ENCODE assay signal across 8 cellular contexts in genomic region chr16:73058616-73059409, GRCh38. TPM values are rescaled to one million over a fixed set of nuclear protein-coding genes. Genes with fewer than 3 reads are reported as not detected.
DNase-seq lines count a peak whose midpoint lies in the region; ATAC-seq, FAIRE-seq and TF ChIP-seq lines count a peak whose summit lies in the region.

No MANE protein-coding gene starts in this region.

- H3K27me3 ChIP-seq in duodenal mucosa (ENCODE audit: control insufficient read depth in 1 of 2, insufficient read depth in 2 of 2, low read length in 2 of 2), result peaks cover 21 to 32% of the 10 kb centered on the region in 2 donors

- H3K4me1 Mint-ChIP-seq in mesothelial cell of epicardium, result peaks cover 37% of the 10 kb centered on the region

- DNase-seq in COR-L47 (lab: John Stamatoyannopoulos, UW), result peak; percentile 56
- peak; percentile 48 for DNase-seq in GM19239 (ENCODE audit: insufficient read length, low spot score)
- DNase-seq in RKO (ENCODE audit: low spot score), result peak; percentile 40
- DNase-seq in mesothelial cell of epicardium (ENCODE audit: low spot score in 2 of 2, unreplicated experiment in 2 of 2), result no peak
- DNase-seq in stimulated activated CD4-positive, alpha-beta T cell treated with anti-CD3 and anti-CD28 coated beads, Interleukin-2, amount 100 ng/mL, for 48 hours, result no peak

- FAIRE-seq in GM19239 (lab: Jason Lieb, UNC), result no peak

- peak overlapping the region in 1 of 2 donors; percentile 15 for H3K9ac ChIP-seq in duodenal mucosa (ENCODE audit: low read depth in 1 of 2, low read length in 2 of 2)

- peak overlapping the region; percentile 62 for H3K27ac ChIP-seq in duodenal mucosa (ENCODE audit: low read depth, low read length)
- H3K27ac ChIP-seq in urinary bladder (ENCODE audit: low read depth), result peak overlapping the region; percentile 98

- peak; percentile 12 for ATAC-seq in HG03442 (IDR thresholded peaks at IDR 0.05; ENCODE audit: unreplicated experiment)

- peaks cover 34% of the 10 kb centered on the region for H3K27me3 Mint-ChIP-seq in mesothelial cell of epicardium (ENCODE audit: low read depth)

- no peaks in the 10 kb centered on the region for H3K9me3 Mint-ChIP-seq in mesothelial cell of epicardium

- H3K4me3 Mint-ChIP-seq in mesothelial cell of epicardium, result peak overlapping the region; percentile 91

- H3K4me1 ChIP-seq in duodenal mucosa (ENCODE audit: control insufficient read depth in 1 of 2, insufficient read depth in 2 of 2, low read length in 2 of 2) (peaks cover 28 to 29% of the 10 kb centered on the region in 2 donors), urinary bladder (ENCODE audit: insufficient read depth) (no peaks in the 10 kb centered on the region)

- H3K36me3 Mint-ChIP-seq in mesothelial cell of epicardium, result no peaks in the 10 kb centered on the region

- no peaks in the 10 kb centered on the region for H3K9me3 ChIP-seq in duodenal mucosa (ENCODE audit: control insufficient read depth in 1 of 2, low read length in 2 of 2)

- no peaks in the 10 kb centered on the region for H3K36me3 ChIP-seq in duodenal mucosa (ENCODE audit: control insufficient read depth in 1 of 2, insufficient read depth in 2 of 2, low read length in 2 of 2)
- no peaks in the 10 kb centered on the region for H3K36me3 ChIP-seq in urinary bladder (ENCODE audit: insufficient read depth)

- under 1% methylated on average over 72 of the region's 72 CpGs for WGBS in urinary bladder

- H3K4me3 ChIP-seq in duodenal mucosa (ENCODE audit: low read depth in 1 of 2, low read length in 2 of 2), result peak overlapping the region; percentile 67 to 72
- H3K4me3 ChIP-seq in urinary bladder (ENCODE audit: low read depth, low read length), result peak overlapping the region; percentile 99

- TF ChIP-seq CTCF in mesothelial cell of epicardium (IDR thresholded peaks at IDR 0.05; ENCODE audit: unreplicated experiment), result no peak

- peak overlapping the region; percentile 95 for H3K27ac Mint-ChIP-seq in mesothelial cell of epicardium

RNA-seq across cellular contexts. Expression of gene ZFHX3, which starts 10.9 kb away (rescaled TPM):
- total RNA-seq in mesothelial cell of epicardium (63.8 to 68.1 TPM (median 67.1 TPM) in 3 replicates), urinary bladder (19.4 TPM)
- polyA plus RNA-seq in urinary bladder, result 11.8 TPM

Comparison
In these comparisons a context has a peak if more than half of its experiments do, and no peak if none do; other contexts are left out.
1. DNase-seq: peak in COR-L47 (single experiment), GM19239 (single experiment) and RKO (single experiment); none in mesothelial cell of epicardium (0 of 2) and stimulated activated CD4-positive, alpha-beta T cell treated with anti-CD3 and anti-CD28 coated beads, Interleukin-2, amount 100 ng/mL, for 48 hours (0 of 2).